Comparison of ENCODE assay signal across 16 cellular contexts in genomic region chr9:37989632-37990155, GRCh38.
"Had no signal": no experiment of that assay in that cellular context is flagged by ENCODE, and none has a peak within 500 bp of the region (broad histone marks: within the 10 kb centered on the region; RNA-seq: fewer than 3 reads in every experiment).

No MANE protein-coding gene starts in this region.

- H3K4me3 ChIP-seq: cardiac muscle cell, esophagus muscularis mucosa, gastroesophageal sphincter, suprapubic skin had no signal

- H2AFZ ChIP-seq: parathyroid adenoma had no signal

- H3K36me3 ChIP-seq: cardiac muscle cell, esophagus muscularis mucosa, gastroesophageal sphincter, suprapubic skin had no signal

- DNase-seq: activated CD4-positive, alpha-beta T cell treated with anti-CD3 and anti-CD28 coated beads, Interleukin-2, amount 10 ng/mL, durations not matched to agents 24 days and 14 days; activated CD8-positive, alpha-beta T cell treated with anti-CD3 and anti-CD28 coated beads for 36 hours; activated naive CD4-positive, alpha-beta T cell; activated naive CD8-positive, alpha-beta T cell treated with anti-CD3 and anti-CD28 coated beads for 36 hours; activated T-cell treated with anti-CD3 and anti-CD28 coated beads, Interleukin-2, amount 50 U/mL, for 1 hour; amniotic stem cell; mammary epithelial cell; stimulated activated CD4-positive, alpha-beta T cell treated with anti-CD3 and anti-CD28 coated beads, Interleukin-2, amount 100 ng/mL, for 24 hours; stimulated activated naive CD8-positive, alpha-beta T cell treated with anti-CD3 and anti-CD28 coated beads, Interleukin-15, Interleukin-2, amounts not matched to agents 100 U/mL and 50 U/mL, for 24 hours had no signal

- H3K27me3 ChIP-seq: cardiac muscle cell, esophagus muscularis mucosa, gastroesophageal sphincter, suprapubic skin had no signal

- ATAC-seq: activated CD8-positive, alpha-beta T cell treated with anti-CD3 and anti-CD28 coated beads for 36 hours; activated T-helper 17 cell treated with anti-CD3 and anti-CD28 coated beads, Interleukin-2, amount 50 U/mL, for 72 hours; gastroesophageal sphincter; stimulated activated naive CD8-positive, alpha-beta T cell treated with anti-CD3 and anti-CD28 coated beads, Interleukin-15, Interleukin-2, amounts not matched to agents 100 U/mL and 50 U/mL, for 24 hours had no signal

- H3K4me1 ChIP-seq: parathyroid adenoma had no signal

- H3K9ac ChIP-seq: parathyroid adenoma had no signal

- H3K27ac ChIP-seq: cardiac muscle cell, gastroesophageal sphincter, parathyroid adenoma, suprapubic skin had no signal

- FAIRE-seq: colon had no signal

- H3K9me3 ChIP-seq: esophagus muscularis mucosa, gastroesophageal sphincter, suprapubic skin had no signal
